In the genomic region with DNA sequence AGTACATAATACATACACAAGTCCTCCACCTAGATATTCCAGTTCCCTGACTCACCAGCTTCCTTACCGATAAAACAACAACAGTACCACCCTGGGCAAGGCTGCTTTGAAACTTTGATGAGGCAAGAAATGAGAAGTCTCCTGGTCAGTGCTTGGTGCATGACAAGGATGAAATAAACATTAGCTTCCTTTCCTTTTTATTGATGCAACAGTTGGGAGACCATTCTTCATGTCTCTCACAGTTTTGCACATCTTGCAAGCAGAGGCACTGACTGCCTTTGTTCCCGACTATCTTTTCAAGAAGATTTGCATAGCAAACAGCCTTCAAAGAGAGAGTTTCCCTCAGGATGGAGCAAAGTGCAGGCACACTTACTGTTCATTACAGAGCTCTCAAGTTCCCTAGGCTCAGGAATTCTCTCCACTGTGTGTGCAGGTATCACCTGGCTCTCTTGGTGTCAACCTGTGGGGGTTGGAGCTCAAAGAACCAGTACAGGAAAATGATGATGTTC, we compare ENCODE assay signal across 11 cellular contexts.
DNase-seq lines count a peak whose midpoint lies in the region; ATAC-seq, FAIRE-seq and TF ChIP-seq lines count a peak whose summit lies in the region.
"Had no signal": no experiment of that assay in that cellular context is flagged by ENCODE, and none has a peak within 500 bp of the region (broad histone marks: within the 10 kb centered on the region; RNA-seq: fewer than 3 reads in every experiment).

No MANE protein-coding gene starts in this region.

- H3K27me3 ChIP-seq in bronchial epithelial cell (ENCODE audit: control insufficient read depth, insufficient read depth, low read length) = no peaks in the 10 kb centered on the region
- H3K27me3 ChIP-seq: heart right ventricle had no signal

- CTCF ChIA-PET in Calu3 (lab: Charles Lee) = interaction anchor here (0.6 to 1.1 kb wide), 10 partner anchors 13 to 407 kb away, joined by 3 to 8 read pairs (median 4); no protein-coding TSS in a partner anchor

- intact Hi-C loops in Calu3 (cut with micrococcal nuclease; ENCODE audit: unreplicated experiment) = loop anchor here (5.0 kb wide), 1 partner anchor 62 kb away; no protein-coding TSS in a partner anchor

- DNase-seq in Calu3 = peak; percentile 64
- peak; percentile 86 for DNase-seq in NCI-H226
- peak; percentile 95 for DNase-seq in bronchial epithelial cell (ENCODE audit: low read depth)
- peak; percentile 93 for DNase-seq in kidney glomerular epithelial cell (lab: John Stamatoyannopoulos, UW)
- no peak for DNase-seq in T-helper 2 cell treated with Interferon-gamma antibody and Interleukin-4, amounts not matched to agents 5 μg/mL and 100 μg/mL, for 36 hours (ENCODE audit: low spot score)
- DNase-seq in stimulated activated CD4-positive, alpha-beta T cell treated with anti-CD3 and anti-CD28 coated beads, Interleukin-15, amount 100 ng/mL, for 24 hours = no peak
- no peak for DNase-seq in progenitor cell of endocrine pancreas (ENCODE audit: low spot score, unreplicated experiment)
- DNase-seq: activated CD8-positive, alpha-beta memory T cell treated with anti-CD3 and anti-CD28 coated beads, Interleukin-2, amount 10 ng/mL, durations not matched to agents 7 days and 5 days; AML-193; heart right ventricle had no signal

- no peak overlapping the region for H3K4me3 ChIP-seq in bronchial epithelial cell (ENCODE audit: low read depth, low read length)
- H3K4me3 ChIP-seq: heart right ventricle had no signal

- H3K4me1 Mint-ChIP-seq in Calu3 (ENCODE audit: low read depth, unreplicated experiment) = peaks cover 34% of the 10 kb centered on the region
- no peaks in the 10 kb centered on the region for H3K4me1 Mint-ChIP-seq in T-helper 2 cell treated with Interferon-gamma antibody and Interleukin-4, amounts not matched to agents 5 μg/mL and 100 μg/mL, for 36 hours (ENCODE audit: low read depth)
- H3K4me1 Mint-ChIP-seq in activated T-helper 17 cell treated with anti-CD3 and anti-CD28 coated beads, Interleukin-2, amount 50 U/mL, for 72 hours = no peaks in the 10 kb centered on the region
- H3K4me1 Mint-ChIP-seq in progenitor cell of endocrine pancreas (ENCODE audit: low read depth) = peaks cover 4% of the 10 kb centered on the region
- H3K4me1 Mint-ChIP-seq: activated CD8-positive, alpha-beta memory T cell treated with anti-CD3 and anti-CD28 coated beads, Interleukin-2, amount 10 ng/mL, durations not matched to agents 7 days and 5 days had no signal

- H3K27ac Mint-ChIP-seq in Calu3 (ENCODE audit: unreplicated experiment) = no peak overlapping the region
- no peak overlapping the region for H3K27ac Mint-ChIP-seq in T-helper 2 cell treated with Interferon-gamma antibody and Interleukin-4, amounts not matched to agents 5 μg/mL and 100 μg/mL, for 36 hours
- H3K27ac Mint-ChIP-seq in activated T-helper 17 cell treated with anti-CD3 and anti-CD28 coated beads, Interleukin-2, amount 50 U/mL, for 72 hours = no peak overlapping the region
- H3K27ac Mint-ChIP-seq in progenitor cell of endocrine pancreas = no peak overlapping the region
- H3K27ac Mint-ChIP-seq: activated CD8-positive, alpha-beta memory T cell treated with anti-CD3 and anti-CD28 coated beads, Interleukin-2, amount 10 ng/mL, durations not matched to agents 7 days and 5 days had no signal

- H3K36me3 Mint-ChIP-seq in Calu3 (ENCODE audit: insufficient read depth, unreplicated experiment) = peaks cover 4% of the 10 kb centered on the region
- no peaks in the 10 kb centered on the region for H3K36me3 Mint-ChIP-seq in T-helper 2 cell treated with Interferon-gamma antibody and Interleukin-4, amounts not matched to agents 5 μg/mL and 100 μg/mL, for 36 hours (ENCODE audit: low read depth)
- H3K36me3 Mint-ChIP-seq in activated T-helper 17 cell treated with anti-CD3 and anti-CD28 coated beads, Interleukin-2, amount 50 U/mL, for 72 hours (ENCODE audit: low read depth) = no peaks in the 10 kb centered on the region
- no peaks in the 10 kb centered on the region for H3K36me3 Mint-ChIP-seq in progenitor cell of endocrine pancreas (ENCODE audit: insufficient read depth)
- H3K36me3 Mint-ChIP-seq: activated CD8-positive, alpha-beta memory T cell treated with anti-CD3 and anti-CD28 coated beads, Interleukin-2, amount 10 ng/mL, durations not matched to agents 7 days and 5 days had no signal

- H3K4me3 Mint-ChIP-seq in Calu3 (ENCODE audit: low read depth, unreplicated experiment) (no peak overlapping the region), progenitor cell of endocrine pancreas (ENCODE audit: low read depth) (no peak overlapping the region)
- no peak overlapping the region for H3K4me3 Mint-ChIP-seq in T-helper 2 cell treated with Interferon-gamma antibody and Interleukin-4, amounts not matched to agents 5 μg/mL and 100 μg/mL, for 36 hours
- H3K4me3 Mint-ChIP-seq in activated T-helper 17 cell treated with anti-CD3 and anti-CD28 coated beads, Interleukin-2, amount 50 U/mL, for 72 hours = no peak overlapping the region
- H3K4me3 Mint-ChIP-seq: activated CD8-positive, alpha-beta memory T cell treated with anti-CD3 and anti-CD28 coated beads, Interleukin-2, amount 10 ng/mL, durations not matched to agents 7 days and 5 days had no signal

- H3K27me3 Mint-ChIP-seq in Calu3 (ENCODE audit: unreplicated experiment) (no peaks in the 10 kb centered on the region), progenitor cell of endocrine pancreas (peaks cover 5% of the 10 kb centered on the region)
- H3K27me3 Mint-ChIP-seq in T-helper 2 cell treated with Interferon-gamma antibody and Interleukin-4, amounts not matched to agents 5 μg/mL and 100 μg/mL, for 36 hours (ENCODE audit: low read depth) = peaks cover 3% of the 10 kb centered on the region
- peaks cover 25% of the 10 kb centered on the region for H3K27me3 Mint-ChIP-seq in activated T-helper 17 cell treated with anti-CD3 and anti-CD28 coated beads, Interleukin-2, amount 50 U/mL, for 72 hours

- no TSS peak for BruUV-seq in Calu3 (replicated peaks; lab: Mats Ljungman, UMichigan)

- no peak for TF ChIP-seq CTCF in Calu3 (IDR thresholded peaks at IDR 0.05; ENCODE audit: unreplicated experiment)
- no peak for TF ChIP-seq CTCF in bronchial epithelial cell (IDR thresholded peaks at IDR 0.05; ENCODE audit: insufficient read depth, low read length, severe bottlenecking)
- TF ChIP-seq CTCF in progenitor cell of endocrine pancreas (IDR thresholded peaks at IDR 0.05; ENCODE audit: unreplicated experiment) = no peak

- no peak for ATAC-seq in activated T-helper 17 cell treated with anti-CD3 and anti-CD28 coated beads, Interleukin-2, amount 50 U/mL, for 72 hours (replicated peaks)
- ATAC-seq: activated CD8-positive, alpha-beta memory T cell treated with anti-CD3 and anti-CD28 coated beads, Interleukin-2, amount 10 ng/mL, durations not matched to agents 7 days and 5 days; heart right ventricle had no signal

- peak; percentile 89 for FAIRE-seq in bronchial epithelial cell (lab: Jason Lieb, UNC)

- H3K9me3 Mint-ChIP-seq in Calu3 (ENCODE audit: low read depth, unreplicated experiment) (peaks cover 8% of the 10 kb centered on the region), progenitor cell of endocrine pancreas (ENCODE audit: low read depth) (peaks cover 7% of the 10 kb centered on the region)
- H3K9me3 Mint-ChIP-seq in T-helper 2 cell treated with Interferon-gamma antibody and Interleukin-4, amounts not matched to agents 5 μg/mL and 100 μg/mL, for 36 hours = no peaks in the 10 kb centered on the region
- H3K9me3 Mint-ChIP-seq in activated T-helper 17 cell treated with anti-CD3 and anti-CD28 coated beads, Interleukin-2, amount 50 U/mL, for 72 hours = no peaks in the 10 kb centered on the region

- no peaks in the 10 kb centered on the region for H3K36me3 ChIP-seq in bronchial epithelial cell (ENCODE audit: control insufficient read depth, insufficient read depth, low read length)
- H3K36me3 ChIP-seq: heart right ventricle had no signal

Comparison
In these comparisons a context has a peak if more than half of its experiments do, and no peak if none do; other contexts are left out.
1. DNase-seq: peak in Calu3 (single experiment), NCI-H226 (single experiment), bronchial epithelial cell (single experiment) and kidney glomerular epithelial cell (single experiment); none in T-helper 2 cell treated with Interferon-gamma antibody and Interleukin-4, amounts not matched to agents 5 μg/mL and 100 μg/mL, for 36 hours (single experiment), stimulated activated CD4-positive, alpha-beta T cell treated with anti-CD3 and anti-CD28 coated beads, Interleukin-15, amount 100 ng/mL, for 24 hours (single experiment) and progenitor cell of endocrine pancreas (single experiment).